8 cellular contexts compared by ENCODE assay signal in the genomic region with DNA sequence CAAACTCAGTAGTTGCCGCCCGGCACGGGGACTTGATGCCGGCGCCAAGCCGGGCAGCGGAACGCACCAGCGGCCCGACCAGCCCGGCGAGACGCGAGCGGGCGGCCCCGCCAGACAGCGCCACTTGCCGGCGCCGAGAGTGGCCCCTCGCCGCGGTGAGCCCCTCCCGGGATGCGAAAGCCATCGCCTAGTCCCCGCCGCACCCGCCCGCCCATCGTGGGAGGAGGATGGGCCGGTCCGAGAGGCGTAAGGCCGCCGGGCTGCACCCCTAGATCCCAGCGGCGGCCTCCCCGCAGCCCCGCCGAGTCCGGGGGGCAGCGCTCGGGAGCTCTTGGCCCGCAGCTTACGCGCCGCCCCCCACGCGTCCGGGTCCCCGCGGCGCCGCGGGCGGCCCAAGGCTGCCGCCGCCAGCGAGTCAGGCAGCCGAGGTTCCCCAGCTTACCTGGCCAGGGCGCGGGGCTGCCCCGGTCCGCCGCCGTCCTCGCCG. TPM values are rescaled to one million over a fixed set of nuclear protein-coding genes. Genes with fewer than 3 reads are reported as not detected.
DNase-seq lines count a peak whose midpoint lies in the region; ATAC-seq and TF ChIP-seq lines count a peak whose summit lies in the region.

No MANE protein-coding gene starts in this region.

- no peak for DNase-seq in HFF-Myc (ENCODE audit: extremely low read depth, low read depth)
- DNase-seq in SK-N-DZ (ENCODE audit: low spot score) = peak; percentile 29
- DNase-seq in iPS DF 6.9 (ENCODE audit: low read depth, low spot score) = no peak
- DNase-seq in smooth muscle cell (lab: John Stamatoyannopoulos, UW; ENCODE audit: unreplicated experiment) = peak; percentile 34
- no peak for DNase-seq in GOT3 (lab: John Stamatoyannopoulos, UW)

- H3K79me2 ChIP-seq in smooth muscle cell (ENCODE audit: low read depth) = peaks cover 4% of the 10 kb centered on the region

- peaks cover 21% of the 10 kb centered on the region for H4K20me1 ChIP-seq in smooth muscle cell (ENCODE audit: low read depth)

- H2AFZ ChIP-seq in smooth muscle cell (ENCODE audit: low read depth) = peak overlapping the region; percentile 17

- TF ChIP-seq CTCF in GM12873 (IDR thresholded peaks at IDR 0.05; ENCODE audit: insufficient read depth, low read depth, low read length, missing control alignments) (peak; percentile 12), HFF-Myc (IDR thresholded peaks at IDR 0.05; ENCODE audit: low read depth, low read length, missing control alignments) (no peak), smooth muscle cell (IDR thresholded peaks at IDR 0.05; ENCODE audit: borderline replicate concordance, insufficient read depth, poor library complexity, severe bottlenecking) (no peak)

- H3K4me3 ChIP-seq in HFF-Myc (replicated peaks; ENCODE audit: low read depth, low read length) = peak overlapping the region; percentile 73
- peak overlapping the region; percentile 49 for H3K4me3 ChIP-seq in iPS DF 6.9 (ENCODE audit: low read length)
- peak overlapping the region; percentile 58 for H3K4me3 ChIP-seq in smooth muscle cell

- H3K9me3 ChIP-seq in iPS DF 6.9 (ENCODE audit: control insufficient read depth, insufficient read depth, low read length) (no peaks in the 10 kb centered on the region), smooth muscle cell (replicated peaks; ENCODE audit: low read depth) (no peaks in the 10 kb centered on the region)

- no peak for ATAC-seq in HG03378 (IDR thresholded peaks at IDR 0.05; ENCODE audit: unreplicated experiment)

- peak overlapping the region; percentile 86 for H3K4me2 ChIP-seq in smooth muscle cell

- H3K9ac ChIP-seq in smooth muscle cell (ENCODE audit: low read depth) = peak overlapping the region; percentile 40

- H3K4me1 ChIP-seq in iPS DF 6.9 (ENCODE audit: control insufficient read depth, insufficient read depth, low read length) = no peaks in the 10 kb centered on the region
- H3K4me1 ChIP-seq in smooth muscle cell (ENCODE audit: low read depth) = peaks cover 3% of the 10 kb centered on the region

- H3K36me3 ChIP-seq in iPS DF 6.9 (ENCODE audit: control insufficient read depth, insufficient read depth, low read length) = no peaks in the 10 kb centered on the region
- H3K36me3 ChIP-seq in smooth muscle cell (ENCODE audit: low read depth) = no peaks in the 10 kb centered on the region

- no peaks in the 10 kb centered on the region for H3F3A ChIP-seq in smooth muscle cell (ENCODE audit: low read depth)

- H3K27ac ChIP-seq in adipose tissue (ENCODE audit: low read depth, low read length) = peak overlapping the region; percentile 38
- no peak overlapping the region for H3K27ac ChIP-seq in iPS DF 6.9 (ENCODE audit: low read length)
- no peak overlapping the region for H3K27ac ChIP-seq in smooth muscle cell (ENCODE audit: low read depth)

- H3K27me3 ChIP-seq in iPS DF 6.9 (ENCODE audit: control insufficient read depth, insufficient read depth, low read length) = peaks cover 2% of the 10 kb centered on the region; the same call in 1 of the 2 replicates
- H3K27me3 ChIP-seq in smooth muscle cell (ENCODE audit: low read depth) = peaks cover 6% of the 10 kb centered on the region

- WGBS in adipose tissue, 3 donors = 0 to 2% (median 1%) methylated on average over 13 to 70 of the region's 70 CpGs
- no CpG with 5 or more reads among the region's 70 CpGs for WGBS in iPS DF 6.9 (ENCODE audit: insufficient coverage, insufficient read length)
- WGBS in smooth muscle cell (ENCODE audit: low lambda C conversion rate) = 1% methylated on average over 41 of the region's 70 CpGs

RNA-seq across cellular contexts. Expression of gene GOLGA8A, which starts 0.6 kb away (rescaled TPM):
- polyA plus RNA-seq in SK-N-DZ (2014; cell fraction: cytosol; rRNA removed) = 32.7 and 46.6 TPM in 2 replicates
- polyA plus RNA-seq in SK-N-DZ (2014; cell fraction: nucleus; rRNA removed) = 468 and 593 TPM in 2 replicates
- polyA plus RNA-seq in adipose tissue = 10 to 100 TPM; 21.4 to 48.3 (median 30.4) TPM
- 62.9 and 75.2 TPM in 2 replicates for total RNA-seq in smooth muscle cell
- 47.2 and 93.5 TPM in 2 replicates for polyA plus RNA-seq in smooth muscle cell

Comparison
In these comparisons a context has a peak if more than half of its experiments do, and no peak if none do; other contexts are left out.
1. DNase-seq: peak in SK-N-DZ (single experiment) and smooth muscle cell (single experiment); none in HFF-Myc (single experiment), iPS DF 6.9 (single experiment) and GOT3 (single experiment).
2. Peak in every context shown above with its lines, with median percentiles within 50 percentile points of each other: H3K4me3 ChIP-seq.